In the genomic region with DNA sequence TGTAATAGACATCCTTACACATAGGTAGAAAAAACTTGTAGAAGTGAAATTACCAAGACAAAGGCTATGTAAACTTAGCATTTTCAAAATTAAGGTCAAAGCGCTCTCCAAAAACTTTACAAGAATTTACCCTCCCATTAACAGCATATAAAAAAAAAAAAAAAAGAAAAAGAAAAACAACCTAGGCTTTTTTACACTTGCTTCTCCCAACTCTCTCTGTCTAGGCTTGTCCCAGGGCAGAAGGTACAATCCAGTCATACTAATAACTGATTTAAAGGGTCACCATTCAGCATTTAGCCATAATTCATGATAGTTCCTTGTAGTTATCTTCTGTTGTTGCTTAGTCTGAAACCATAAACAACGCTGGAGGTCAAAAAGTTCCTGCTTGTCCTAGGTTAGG, we compare ENCODE assay signal across 17 cellular contexts.
A peak's percentile ranks its signal among the peaks of the same experiment; 100 is the strongest.
DNase-seq lines count a peak whose midpoint lies in the region; ATAC-seq and TF ChIP-seq lines count a peak whose summit lies in the region.
"Had no signal": no experiment of that assay in that cellular context is flagged by ENCODE, and none has a peak within 500 bp of the region (broad histone marks: within the 10 kb centered on the region; RNA-seq: fewer than 3 reads in every experiment).

No MANE protein-coding gene starts in this region.

- no peaks in the 10 kb centered on the region for H3K27me3 ChIP-seq in CD4-positive, CD25-positive, alpha-beta regulatory T cell (ENCODE audit: control insufficient read depth, insufficient read depth, low read length)

- CTCF ChIA-PET in HEK293T (lab: Yijun Ruan, JAX) = no interaction called here

- no peak for DNase-seq in CD4-positive, CD25-positive, alpha-beta regulatory T cell
- no peak for DNase-seq in HEK293T (ENCODE audit: extremely low spot score)
- DNase-seq in activated naive CD8-positive, alpha-beta T cell treated with anti-CD3 and anti-CD28 coated beads, Interleukin-2, amount 50 U/mL, for 24 hours = no peak
- DNase-seq in stimulated activated effector memory CD8-positive, alpha-beta T cell treated with anti-CD3 and anti-CD28 coated beads, Interleukin-12 subunit alpha, Interleukin-12 subunit beta, amount 100 ng/mL, for 72 hours (ENCODE audit: low spot score in 2 of 2) = no peak
- no peak for DNase-seq in AML-193 (lab: John Stamatoyannopoulos, UW)
- DNase-seq in A172 (ENCODE audit: low spot score) = no peak
- no peak for DNase-seq in NCI-H345 treated with DMSO at 0.1 percent for 48 hours (lab: John Stamatoyannopoulos, UW; ENCODE audit: unreplicated experiment)
- DNase-seq: EL; H7; NCI-H1436 treated with DMSO at 0.1 percent for 48 hours; NCI-H2107; NCI-H226; NCI-H69; NK-92 treated with Interleukin-12 subunit alpha and Interleukin-12 subunit beta, amount 100 ng/mL, for 24 hours; PC-9; SK-N-SH had no signal

- ATAC-seq in CD4-positive, CD25-positive, alpha-beta regulatory T cell (ENCODE audit: low read depth in 2 of 2) = no peak
- no peak for ATAC-seq in activated naive CD8-positive, alpha-beta T cell treated with anti-CD3 and anti-CD28 coated beads, Interleukin-2, amount 50 U/mL, for 24 hours
- ATAC-seq in stimulated activated effector memory CD8-positive, alpha-beta T cell treated with anti-CD3 and anti-CD28 coated beads, Interleukin-12 subunit alpha, Interleukin-12 subunit beta, amount 100 ng/mL, for 72 hours = no peak
- ATAC-seq: Right ventricle myocardium inferior had no signal

- no peak overlapping the region for H3K27ac ChIP-seq in CD4-positive, CD25-positive, alpha-beta regulatory T cell (ENCODE audit: insufficient read depth, low read length, poor library complexity, severe bottlenecking)
- H3K27ac ChIP-seq: PC-9 had no signal

- peaks cover 2% of the 10 kb centered on the region for H3K36me3 ChIP-seq in CD4-positive, CD25-positive, alpha-beta regulatory T cell (ENCODE audit: control insufficient read depth, insufficient read depth, low read length)

- H3K9me3 ChIP-seq in CD4-positive, CD25-positive, alpha-beta regulatory T cell (ENCODE audit: control insufficient read depth in 2 of 2, low read length in 2 of 2) = no peaks in the 10 kb centered on the region
- H3K9me3 ChIP-seq: SK-N-SH had no signal

- H3K9me3 Mint-ChIP-seq in CD4-positive, CD25-positive, alpha-beta regulatory T cell = no peaks in the 10 kb centered on the region
- no peaks in the 10 kb centered on the region for H3K9me3 Mint-ChIP-seq in activated naive CD8-positive, alpha-beta T cell treated with anti-CD3 and anti-CD28 coated beads, Interleukin-2, amount 50 U/mL, for 24 hours
- H3K9me3 Mint-ChIP-seq in stimulated activated effector memory CD8-positive, alpha-beta T cell treated with anti-CD3 and anti-CD28 coated beads, Interleukin-12 subunit alpha, Interleukin-12 subunit beta, amount 100 ng/mL, for 72 hours = no peaks in the 10 kb centered on the region

- H3K36me3 Mint-ChIP-seq in CD4-positive, CD25-positive, alpha-beta regulatory T cell = peaks cover 14% of the 10 kb centered on the region
- H3K36me3 Mint-ChIP-seq in activated naive CD8-positive, alpha-beta T cell treated with anti-CD3 and anti-CD28 coated beads, Interleukin-2, amount 50 U/mL, for 24 hours (ENCODE audit: low read depth) = peaks cover 22% of the 10 kb centered on the region
- peaks cover 50% of the 10 kb centered on the region for H3K36me3 Mint-ChIP-seq in stimulated activated effector memory CD8-positive, alpha-beta T cell treated with anti-CD3 and anti-CD28 coated beads, Interleukin-12 subunit alpha, Interleukin-12 subunit beta, amount 100 ng/mL, for 72 hours

- POLR2A ChIA-PET in HEK293T (lab: Yijun Ruan, JAX) = interaction anchor here (1.9 kb wide), 1 partner anchor 129 kb away, joined by 6 read pairs; no protein-coding TSS in a partner anchor

- no peak overlapping the region for H3K4me3 ChIP-seq in CD4-positive, CD25-positive, alpha-beta regulatory T cell (ENCODE audit: low read depth, low read length)
- H3K4me3 ChIP-seq: PC-9 had no signal

- peak overlapping the region; percentile 27 to 73 (median 69) for H3K27ac Mint-ChIP-seq in CD4-positive, CD25-positive, alpha-beta regulatory T cell
- peak overlapping the region; percentile 53 for H3K27ac Mint-ChIP-seq in activated naive CD8-positive, alpha-beta T cell treated with anti-CD3 and anti-CD28 coated beads, Interleukin-2, amount 50 U/mL, for 24 hours
- peak overlapping the region; percentile 9 for H3K27ac Mint-ChIP-seq in stimulated activated effector memory CD8-positive, alpha-beta T cell treated with anti-CD3 and anti-CD28 coated beads, Interleukin-12 subunit alpha, Interleukin-12 subunit beta, amount 100 ng/mL, for 72 hours

- no peaks in the 10 kb centered on the region for H3K27me3 Mint-ChIP-seq in CD4-positive, CD25-positive, alpha-beta regulatory T cell
- H3K27me3 Mint-ChIP-seq in activated naive CD8-positive, alpha-beta T cell treated with anti-CD3 and anti-CD28 coated beads, Interleukin-2, amount 50 U/mL, for 24 hours = no peaks in the 10 kb centered on the region

- H3K4me1 ChIP-seq in CD4-positive, CD25-positive, alpha-beta regulatory T cell (ENCODE audit: control insufficient read depth, insufficient read depth, low read length, poor library complexity, severe bottlenecking) = peaks cover 25% of the 10 kb centered on the region

- H3K4me3 Mint-ChIP-seq in CD4-positive, CD25-positive, alpha-beta regulatory T cell = no peak overlapping the region
- H3K4me3 Mint-ChIP-seq in activated naive CD8-positive, alpha-beta T cell treated with anti-CD3 and anti-CD28 coated beads, Interleukin-2, amount 50 U/mL, for 24 hours = no peak overlapping the region
- H3K4me3 Mint-ChIP-seq in stimulated activated effector memory CD8-positive, alpha-beta T cell treated with anti-CD3 and anti-CD28 coated beads, Interleukin-12 subunit alpha, Interleukin-12 subunit beta, amount 100 ng/mL, for 72 hours = no peak overlapping the region

- H3K4me1 Mint-ChIP-seq in CD4-positive, CD25-positive, alpha-beta regulatory T cell = peaks cover 45 to 88% (median 67%) of the 10 kb centered on the region in 4 donors
- peaks cover 92% of the 10 kb centered on the region for H3K4me1 Mint-ChIP-seq in activated naive CD8-positive, alpha-beta T cell treated with anti-CD3 and anti-CD28 coated beads, Interleukin-2, amount 50 U/mL, for 24 hours
- H3K4me1 Mint-ChIP-seq in stimulated activated effector memory CD8-positive, alpha-beta T cell treated with anti-CD3 and anti-CD28 coated beads, Interleukin-12 subunit alpha, Interleukin-12 subunit beta, amount 100 ng/mL, for 72 hours = peaks cover 86% of the 10 kb centered on the region

TF ChIP-seq in HEK293T, 16 proteins besides CTCF, POLR2A, EP300 and RAD21:
- TF ChIP-seq NFRKB (IDR thresholded peaks at IDR 0.05) = no peak
- TF ChIP-seq CTBP1 (IDR thresholded peaks at IDR 0.05; ENCODE audit: borderline replicate concordance) = no peak
- no peak for TF ChIP-seq FOXK2 (IDR thresholded peaks at IDR 0.05)
- TF ChIP-seq ELF4 (IDR thresholded peaks at IDR 0.05) = no peak
- no peak for TF ChIP-seq SUZ12 (IDR thresholded peaks at IDR 0.05)
- no peak for TF ChIP-seq ARNT (IDR thresholded peaks at IDR 0.05)
- TF ChIP-seq ZNF384 (IDR thresholded peaks at IDR 0.05) = peak; percentile 74
TF ChIP-seq in HEK293T: peak in this region for 1.

Comparison
In these comparisons a context has a peak if more than half of its experiments do, and no peak if none do; other contexts are left out.
1. H3K27ac Mint-ChIP-seq: peak in every context shown above with its lines; median percentile 69 in CD4-positive, CD25-positive, alpha-beta regulatory T cell; 53 in activated naive CD8-positive, alpha-beta T cell treated with anti-CD3 and anti-CD28 coated beads, Interleukin-2, amount 50 U/mL, for 24 hours; 9 in stimulated activated effector memory CD8-positive, alpha-beta T cell treated with anti-CD3 and anti-CD28 coated beads, Interleukin-12 subunit alpha, Interleukin-12 subunit beta, amount 100 ng/mL, for 72 hours.